1 cellular context compared by ENCODE assay signal in the genomic region with DNA sequence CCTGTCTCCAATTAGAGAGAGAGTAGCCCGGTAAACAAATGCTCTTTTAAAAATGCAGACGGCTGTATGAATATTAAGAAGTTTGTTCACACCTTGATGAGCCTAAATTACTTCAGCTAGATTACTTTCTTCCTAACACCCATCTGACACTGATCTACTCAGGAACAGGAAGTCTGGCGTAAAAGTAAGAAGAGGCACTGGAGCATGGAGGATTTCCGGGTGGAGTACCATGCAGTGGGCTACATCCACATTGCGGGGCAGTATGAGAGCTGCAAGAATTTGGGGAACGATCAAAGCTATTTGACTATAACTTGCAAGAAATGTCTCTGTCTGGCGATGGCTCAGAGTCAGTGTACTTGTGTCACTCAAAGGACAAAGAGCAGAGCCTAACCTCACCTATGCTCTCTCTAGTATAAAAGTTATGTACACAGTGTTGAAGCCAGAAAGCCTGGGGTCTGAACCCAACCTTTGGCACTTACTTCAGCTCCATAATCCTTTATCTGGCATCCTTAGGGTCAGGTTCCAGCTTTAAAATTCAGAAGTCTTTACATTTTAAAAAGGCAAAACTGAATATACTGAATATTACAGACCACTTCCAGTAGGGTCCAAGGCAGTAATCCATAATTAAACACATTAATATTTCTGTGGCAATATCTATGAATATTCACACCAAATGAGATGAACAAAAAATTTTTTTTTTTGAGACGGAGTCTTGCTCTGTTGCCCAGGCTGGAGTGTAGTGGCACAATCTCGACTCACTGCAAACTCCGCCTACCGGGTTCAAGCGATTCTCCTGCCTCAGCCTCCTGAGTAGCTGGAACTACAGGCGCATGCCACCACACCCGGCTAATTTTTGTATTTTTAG.
TF ChIP-seq lines count a peak whose summit lies in the region.

No MANE protein-coding gene starts in this region.

TF ChIP-seq in HepG2, 621 proteins besides CTCF, POLR2A, EP300 and RAD21 (continued from another document and continues in another):
- TF ChIP-seq, protein P1, sequence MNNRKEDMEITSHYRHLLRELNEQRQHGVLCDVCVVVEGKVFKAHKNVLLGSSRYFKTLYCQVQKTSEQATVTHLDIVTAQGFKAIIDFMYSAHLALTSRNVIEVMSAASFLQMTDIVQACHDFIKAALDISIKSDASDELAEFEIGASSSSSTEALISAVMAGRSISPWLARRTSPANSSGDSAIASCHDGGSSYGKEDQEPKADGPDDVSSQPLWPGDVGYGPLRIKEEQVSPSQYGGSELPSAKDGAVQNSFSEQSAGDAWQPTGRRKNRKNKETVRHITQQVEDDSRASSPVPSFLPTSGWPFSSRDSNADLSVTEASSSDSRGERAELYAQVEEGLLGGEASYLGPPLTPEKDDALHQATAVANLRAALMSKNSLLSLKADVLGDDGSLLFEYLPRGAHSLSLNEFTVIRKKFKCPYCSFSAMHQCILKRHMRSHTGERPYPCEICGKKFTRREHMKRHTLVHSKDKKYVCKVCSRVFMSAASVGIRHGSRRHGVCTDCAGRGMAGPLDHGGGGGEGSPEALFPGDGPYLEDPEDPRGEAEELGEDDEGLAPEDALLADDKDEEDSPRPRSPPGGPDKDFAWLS (CRISPR knock-in tag; IDR thresholded peaks at IDR 0.05; ENCODE audit: borderline replicate concordance): no peak
- no peak for TF ChIP-seq ARNT (IDR thresholded peaks at IDR 0.05)
- TF ChIP-seq ZNF619 (CRISPR knock-in tag; IDR thresholded peaks at IDR 0.05): no peak
- TF ChIP-seq MIXL1 (CRISPR knock-in tag; IDR thresholded peaks at IDR 0.05): peak; percentile 14; the same call in 1 of the 2 replicates
- TF ChIP-seq, protein P2, sequence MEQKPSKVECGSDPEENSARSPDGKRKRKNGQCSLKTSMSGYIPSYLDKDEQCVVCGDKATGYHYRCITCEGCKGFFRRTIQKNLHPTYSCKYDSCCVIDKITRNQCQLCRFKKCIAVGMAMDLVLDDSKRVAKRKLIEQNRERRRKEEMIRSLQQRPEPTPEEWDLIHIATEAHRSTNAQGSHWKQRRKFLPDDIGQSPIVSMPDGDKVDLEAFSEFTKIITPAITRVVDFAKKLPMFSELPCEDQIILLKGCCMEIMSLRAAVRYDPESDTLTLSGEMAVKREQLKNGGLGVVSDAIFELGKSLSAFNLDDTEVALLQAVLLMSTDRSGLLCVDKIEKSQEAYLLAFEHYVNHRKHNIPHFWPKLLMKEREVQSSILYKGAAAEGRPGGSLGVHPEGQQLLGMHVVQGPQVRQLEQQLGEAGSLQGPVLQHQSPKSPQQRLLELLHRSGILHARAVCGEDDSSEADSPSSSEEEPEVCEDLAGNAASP (CRISPR knock-in tag; IDR thresholded peaks at IDR 0.05; ENCODE audit: borderline replicate concordance): peak; percentile 15; the same call in 1 of the 2 replicates
- TF ChIP-seq NBN (conservative IDR thresholded peaks at IDR 0.05): no peak
- no peak for TF ChIP-seq ZNF207 (IDR thresholded peaks at IDR 0.05; ENCODE audit: borderline replicate concordance)
- no peak for TF ChIP-seq FLYWCH1 (CRISPR knock-in tag; IDR thresholded peaks at IDR 0.05)
- no peak for TF ChIP-seq ZNF788 (CRISPR knock-in tag; IDR thresholded peaks at IDR 0.05; ENCODE audit: borderline replicate concordance)
- TF ChIP-seq, protein P3, sequence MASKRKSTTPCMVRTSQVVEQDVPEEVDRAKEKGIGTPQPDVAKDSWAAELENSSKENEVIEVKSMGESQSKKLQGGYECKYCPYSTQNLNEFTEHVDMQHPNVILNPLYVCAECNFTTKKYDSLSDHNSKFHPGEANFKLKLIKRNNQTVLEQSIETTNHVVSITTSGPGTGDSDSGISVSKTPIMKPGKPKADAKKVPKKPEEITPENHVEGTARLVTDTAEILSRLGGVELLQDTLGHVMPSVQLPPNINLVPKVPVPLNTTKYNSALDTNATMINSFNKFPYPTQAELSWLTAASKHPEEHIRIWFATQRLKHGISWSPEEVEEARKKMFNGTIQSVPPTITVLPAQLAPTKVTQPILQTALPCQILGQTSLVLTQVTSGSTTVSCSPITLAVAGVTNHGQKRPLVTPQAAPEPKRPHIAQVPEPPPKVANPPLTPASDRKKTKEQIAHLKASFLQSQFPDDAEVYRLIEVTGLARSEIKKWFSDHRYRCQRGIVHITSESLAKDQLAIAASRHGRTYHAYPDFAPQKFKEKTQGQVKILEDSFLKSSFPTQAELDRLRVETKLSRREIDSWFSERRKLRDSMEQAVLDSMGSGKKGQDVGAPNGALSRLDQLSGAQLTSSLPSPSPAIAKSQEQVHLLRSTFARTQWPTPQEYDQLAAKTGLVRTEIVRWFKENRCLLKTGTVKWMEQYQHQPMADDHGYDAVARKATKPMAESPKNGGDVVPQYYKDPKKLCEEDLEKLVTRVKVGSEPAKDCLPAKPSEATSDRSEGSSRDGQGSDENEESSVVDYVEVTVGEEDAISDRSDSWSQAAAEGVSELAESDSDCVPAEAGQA (IDR thresholded peaks at IDR 0.05; ENCODE audit: low read depth): no peak
- TF ChIP-seq, protein P3 (CRISPR knock-in tag; IDR thresholded peaks at IDR 0.05; ENCODE audit: borderline replicate concordance): no peak
- TF ChIP-seq ZNF563 (CRISPR knock-in tag; IDR thresholded peaks at IDR 0.05): 0 out of 2 replicates have a peak, but pooled peaks have one; percentile 33
- TF ChIP-seq HIVEP1 (CRISPR knock-in tag; IDR thresholded peaks at IDR 0.05): no peak
- no peak for TF ChIP-seq NFE2L2 (IDR thresholded peaks at IDR 0.05; ENCODE audit: low read length)
- TF ChIP-seq ZNF766 (CRISPR knock-in tag; IDR thresholded peaks at IDR 0.05; ENCODE audit: borderline replicate concordance): no peak
- TF ChIP-seq ZNF138 (CRISPR knock-in tag; IDR thresholded peaks at IDR 0.05; ENCODE audit: low read depth): no peak
- peak; percentile 50; the same call in 1 of the 2 replicates for TF ChIP-seq ISL2 (CRISPR knock-in tag; IDR thresholded peaks at IDR 0.05)
- no peak for TF ChIP-seq ZC3H4 (CRISPR knock-in tag; IDR thresholded peaks at IDR 0.05; ENCODE audit: borderline replicate concordance)
- TF ChIP-seq, protein P4, sequence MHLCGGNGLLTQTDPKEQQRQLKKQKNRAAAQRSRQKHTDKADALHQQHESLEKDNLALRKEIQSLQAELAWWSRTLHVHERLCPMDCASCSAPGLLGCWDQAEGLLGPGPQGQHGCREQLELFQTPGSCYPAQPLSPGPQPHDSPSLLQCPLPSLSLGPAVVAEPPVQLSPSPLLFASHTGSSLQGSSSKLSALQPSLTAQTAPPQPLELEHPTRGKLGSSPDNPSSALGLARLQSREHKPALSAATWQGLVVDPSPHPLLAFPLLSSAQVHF (CRISPR knock-in tag; IDR thresholded peaks at IDR 0.05): no peak
- TF ChIP-seq SIN3A (IDR thresholded peaks at IDR 0.05; ENCODE audit: borderline replicate concordance, low read depth, low read length): no peak
- TF ChIP-seq PAX8 (CRISPR knock-in tag; IDR thresholded peaks at IDR 0.05; ENCODE audit: borderline replicate concordance): no peak
- TF ChIP-seq ELF4 (CRISPR knock-in tag; IDR thresholded peaks at IDR 0.05; ENCODE audit: borderline replicate concordance): no peak
- TF ChIP-seq CBX5 (CRISPR knock-in tag; IDR thresholded peaks at IDR 0.05; ENCODE audit: borderline replicate concordance): no peak
- TF ChIP-seq TCF7 (IDR thresholded peaks at IDR 0.05; ENCODE audit: low read depth): peak; percentile 48; the same call in 1 of the 2 replicates
- TF ChIP-seq, protein P5, sequence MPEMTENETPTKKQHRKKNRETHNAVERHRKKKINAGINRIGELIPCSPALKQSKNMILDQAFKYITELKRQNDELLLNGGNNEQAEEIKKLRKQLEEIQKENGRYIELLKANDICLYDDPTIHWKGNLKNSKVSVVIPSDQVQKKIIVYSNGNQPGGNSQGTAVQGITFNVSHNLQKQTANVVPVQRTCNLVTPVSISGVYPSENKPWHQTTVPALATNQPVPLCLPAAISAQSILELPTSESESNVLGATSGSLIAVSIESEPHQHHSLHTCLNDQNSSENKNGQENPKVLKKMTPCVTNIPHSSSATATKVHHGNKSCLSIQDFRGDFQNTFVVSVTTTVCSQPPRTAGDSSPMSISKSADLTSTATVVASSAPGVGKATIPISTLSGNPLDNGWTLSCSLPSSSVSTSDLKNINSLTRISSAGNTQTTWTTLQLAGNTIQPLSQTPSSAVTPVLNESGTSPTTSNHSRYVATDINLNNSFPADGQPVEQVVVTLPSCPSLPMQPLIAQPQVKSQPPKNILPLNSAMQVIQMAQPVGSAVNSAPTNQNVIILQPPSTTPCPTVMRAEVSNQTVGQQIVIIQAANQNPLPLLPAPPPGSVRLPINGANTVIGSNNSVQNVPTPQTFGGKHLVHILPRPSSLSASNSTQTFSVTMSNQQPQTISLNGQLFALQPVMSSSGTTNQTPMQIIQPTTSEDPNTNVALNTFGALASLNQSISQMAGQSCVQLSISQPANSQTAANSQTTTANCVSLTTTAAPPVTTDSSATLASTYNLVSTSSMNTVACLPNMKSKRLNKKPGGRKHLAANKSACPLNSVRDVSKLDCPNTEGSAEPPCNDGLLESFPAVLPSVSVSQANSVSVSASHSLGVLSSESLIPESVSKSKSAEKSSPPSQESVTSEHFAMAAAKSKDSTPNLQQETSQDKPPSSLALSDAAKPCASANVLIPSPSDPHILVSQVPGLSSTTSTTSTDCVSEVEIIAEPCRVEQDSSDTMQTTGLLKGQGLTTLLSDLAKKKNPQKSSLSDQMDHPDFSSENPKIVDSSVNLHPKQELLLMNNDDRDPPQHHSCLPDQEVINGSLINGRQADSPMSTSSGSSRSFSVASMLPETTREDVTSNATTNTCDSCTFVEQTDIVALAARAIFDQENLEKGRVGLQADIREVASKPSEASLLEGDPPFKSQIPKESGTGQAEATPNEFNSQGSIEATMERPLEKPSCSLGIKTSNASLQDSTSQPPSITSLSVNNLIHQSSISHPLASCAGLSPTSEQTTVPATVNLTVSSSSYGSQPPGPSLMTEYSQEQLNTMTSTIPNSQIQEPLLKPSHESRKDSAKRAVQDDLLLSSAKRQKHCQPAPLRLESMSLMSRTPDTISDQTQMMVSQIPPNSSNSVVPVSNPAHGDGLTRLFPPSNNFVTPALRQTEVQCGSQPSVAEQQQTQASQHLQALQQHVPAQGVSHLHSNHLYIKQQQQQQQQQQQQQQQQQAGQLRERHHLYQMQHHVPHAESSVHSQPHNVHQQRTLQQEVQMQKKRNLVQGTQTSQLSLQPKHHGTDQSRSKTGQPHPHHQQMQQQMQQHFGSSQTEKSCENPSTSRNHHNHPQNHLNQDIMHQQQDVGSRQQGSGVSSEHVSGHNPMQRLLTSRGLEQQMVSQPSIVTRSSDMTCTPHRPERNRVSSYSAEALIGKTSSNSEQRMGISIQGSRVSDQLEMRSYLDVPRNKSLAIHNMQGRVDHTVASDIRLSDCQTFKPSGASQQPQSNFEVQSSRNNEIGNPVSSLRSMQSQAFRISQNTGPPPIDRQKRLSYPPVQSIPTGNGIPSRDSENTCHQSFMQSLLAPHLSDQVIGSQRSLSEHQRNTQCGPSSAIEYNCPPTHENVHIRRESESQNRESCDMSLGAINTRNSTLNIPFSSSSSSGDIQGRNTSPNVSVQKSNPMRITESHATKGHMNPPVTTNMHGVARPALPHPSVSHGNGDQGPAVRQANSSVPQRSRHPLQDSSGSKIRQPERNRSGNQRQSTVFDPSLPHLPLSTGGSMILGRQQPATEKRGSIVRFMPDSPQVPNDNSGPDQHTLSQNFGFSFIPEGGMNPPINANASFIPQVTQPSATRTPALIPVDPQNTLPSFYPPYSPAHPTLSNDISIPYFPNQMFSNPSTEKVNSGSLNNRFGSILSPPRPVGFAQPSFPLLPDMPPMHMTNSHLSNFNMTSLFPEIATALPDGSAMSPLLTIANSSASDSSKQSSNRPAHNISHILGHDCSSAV (CRISPR knock-in tag; IDR thresholded peaks at IDR 0.05; ENCODE audit: borderline replicate concordance): no peak
- TF ChIP-seq HNRNPL (IDR thresholded peaks at IDR 0.05; ENCODE audit: low read depth, low read length): no peak
- TF ChIP-seq, protein P6, sequence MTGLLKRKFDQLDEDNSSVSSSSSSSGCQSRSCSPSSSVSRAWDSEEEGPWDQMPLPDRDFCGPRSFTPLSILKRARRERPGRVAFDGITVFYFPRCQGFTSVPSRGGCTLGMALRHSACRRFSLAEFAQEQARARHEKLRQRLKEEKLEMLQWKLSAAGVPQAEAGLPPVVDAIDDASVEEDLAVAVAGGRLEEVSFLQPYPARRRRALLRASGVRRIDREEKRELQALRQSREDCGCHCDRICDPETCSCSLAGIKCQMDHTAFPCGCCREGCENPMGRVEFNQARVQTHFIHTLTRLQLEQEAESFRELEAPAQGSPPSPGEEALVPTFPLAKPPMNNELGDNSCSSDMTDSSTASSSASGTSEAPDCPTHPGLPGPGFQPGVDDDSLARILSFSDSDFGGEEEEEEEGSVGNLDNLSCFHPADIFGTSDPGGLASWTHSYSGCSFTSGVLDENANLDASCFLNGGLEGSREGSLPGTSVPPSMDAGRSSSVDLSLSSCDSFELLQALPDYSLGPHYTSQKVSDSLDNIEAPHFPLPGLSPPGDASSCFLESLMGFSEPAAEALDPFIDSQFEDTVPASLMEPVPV (CRISPR knock-in tag; IDR thresholded peaks at IDR 0.05): no peak
- no peak for TF ChIP-seq ZNF432 (CRISPR knock-in tag; IDR thresholded peaks at IDR 0.05; ENCODE audit: borderline replicate concordance)
- TF ChIP-seq KLF11 (CRISPR knock-in tag; IDR thresholded peaks at IDR 0.05): no peak
- TF ChIP-seq, protein P7, sequence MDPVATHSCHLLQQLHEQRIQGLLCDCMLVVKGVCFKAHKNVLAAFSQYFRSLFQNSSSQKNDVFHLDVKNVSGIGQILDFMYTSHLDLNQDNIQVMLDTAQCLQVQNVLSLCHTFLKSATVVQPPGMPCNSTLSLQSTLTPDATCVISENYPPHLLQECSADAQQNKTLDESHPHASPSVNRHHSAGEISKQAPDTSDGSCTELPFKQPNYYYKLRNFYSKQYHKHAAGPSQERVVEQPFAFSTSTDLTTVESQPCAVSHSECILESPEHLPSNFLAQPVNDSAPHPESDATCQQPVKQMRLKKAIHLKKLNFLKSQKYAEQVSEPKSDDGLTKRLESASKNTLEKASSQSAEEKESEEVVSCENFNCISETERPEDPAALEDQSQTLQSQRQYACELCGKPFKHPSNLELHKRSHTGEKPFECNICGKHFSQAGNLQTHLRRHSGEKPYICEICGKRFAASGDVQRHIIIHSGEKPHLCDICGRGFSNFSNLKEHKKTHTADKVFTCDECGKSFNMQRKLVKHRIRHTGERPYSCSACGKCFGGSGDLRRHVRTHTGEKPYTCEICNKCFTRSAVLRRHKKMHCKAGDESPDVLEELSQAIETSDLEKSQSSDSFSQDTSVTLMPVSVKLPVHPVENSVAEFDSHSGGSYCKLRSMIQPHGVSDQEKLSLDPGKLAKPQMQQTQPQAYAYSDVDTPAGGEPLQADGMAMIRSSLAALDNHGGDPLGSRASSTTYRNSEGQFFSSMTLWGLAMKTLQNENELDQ (CRISPR knock-in tag; IDR thresholded peaks at IDR 0.05; ENCODE audit: borderline replicate concordance): no peak
- TF ChIP-seq ZNF761 (CRISPR knock-in tag; conservative IDR thresholded peaks at IDR 0.05): no peak
- no peak for TF ChIP-seq KLF16 (CRISPR knock-in tag; IDR thresholded peaks at IDR 0.05)
